Comparison of ENCODE assay signal across 8 cellular contexts in the genomic region with DNA sequence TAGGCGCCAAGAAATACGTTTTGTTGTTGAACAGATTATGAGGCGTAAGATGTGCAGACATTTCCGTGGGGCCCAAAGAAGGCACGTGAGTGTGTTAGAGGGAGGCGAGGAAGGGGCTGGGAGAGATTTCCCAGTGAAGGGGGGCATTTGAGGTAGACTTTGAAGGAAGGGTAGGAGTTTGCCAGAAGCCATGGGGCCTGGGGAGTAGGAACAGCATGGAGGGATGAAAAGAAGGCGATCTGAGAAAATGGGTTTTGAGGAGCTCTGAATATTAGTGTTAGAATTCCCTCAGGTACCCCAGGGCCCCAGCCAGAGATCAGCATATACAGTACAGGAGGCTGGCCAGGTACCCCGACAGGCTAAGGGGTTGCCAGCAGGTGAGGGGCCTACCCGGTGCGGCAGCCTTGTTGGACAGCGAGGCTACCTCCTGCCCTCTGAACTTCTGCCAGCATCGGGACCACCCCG. TPM values are rescaled to one million over a fixed set of nuclear protein-coding genes. Genes with fewer than 3 reads are reported as not detected.
DNase-seq lines count a peak whose midpoint lies in the region; ATAC-seq, FAIRE-seq and TF ChIP-seq lines count a peak whose summit lies in the region.

No MANE protein-coding gene starts in this region.

- no peak for ATAC-seq in GM18861 (IDR thresholded peaks at IDR 0.05; ENCODE audit: unreplicated experiment)

- no peak overlapping the region for H2BK120ac ChIP-seq in H1 (replicated peaks; ENCODE audit: low read depth, low read length)

- no peak overlapping the region; the same call in 1 of the 2 replicates for H3K9ac ChIP-seq in OCI-LY1 (ENCODE audit: low read length)
- peak overlapping the region in 1 of 4 experiments; percentile 13; a peak in 1 of 7 replicates for H3K9ac ChIP-seq in H1 (replicated peaks in 1 of 4; ENCODE audit: extremely low read depth in 1 of 4, low read depth in 3 of 4, low read length in 3 of 4)

- H4K8ac ChIP-seq in H1 (ENCODE audit: extremely low read depth, insufficient read depth, low read length) = no peak overlapping the region

- H3K4ac ChIP-seq in H1 (replicated peaks; ENCODE audit: insufficient read length, low read depth, low read length) = peak overlapping the region; percentile 13

- no peak for TF ChIP-seq POLR2A in H1 (IDR thresholded peaks at IDR 0.05; ENCODE audit: control extremely low read depth in 1 of 2, low read depth in 2 of 2, low read length in 2 of 2)

- no peak overlapping the region for H4K91ac ChIP-seq in H1 (replicated peaks; ENCODE audit: insufficient read length, low read length)

- peak overlapping the region; percentile 50; the same call in 1 of the 2 replicates for H2BK12ac ChIP-seq in H1 (ENCODE audit: low read depth, low read length)

- H3K9me3 Mint-ChIP-seq in osteocyte (ENCODE audit: unreplicated experiment) = no peaks in the 10 kb centered on the region

- DNase-seq in H1 (ENCODE audit: low read depth in 1 of 2, low spot score in 2 of 2) (no peak), osteocyte (ENCODE audit: extremely low spot score, unreplicated experiment) (no peak), SW 1271 (lab: John Stamatoyannopoulos, UW) (no peak), glomerular visceral epithelial cell (ENCODE audit: extremely low spot score) (no peak)
- DNase-seq in stimulated activated CD4-positive, alpha-beta T cell treated with anti-CD3 and anti-CD28 coated beads, Interleukin-4, amount 100 ng/mL, for 4 hours = no peak

- H3K79me2 ChIP-seq in DOHH2 (ENCODE audit: control insufficient read depth, low read length) (peaks cover 46% of the 10 kb centered on the region), OCI-LY1 (ENCODE audit: insufficient read depth, low read length) (peaks cover 21% of the 10 kb centered on the region), H1 (ENCODE audit: control insufficient read depth in 1 of 2, insufficient read depth in 2 of 2, low read length in 2 of 2) (peaks cover 5 to 13% of the 10 kb centered on the region in 2 experiments; a peak in 3 of 4 replicates)

- H3K4me1 Mint-ChIP-seq in osteocyte (ENCODE audit: unreplicated experiment) = peaks cover 19% of the 10 kb centered on the region

- WGBS in H1 (ENCODE audit: extremely low coverage in 1 of 2, insufficient coverage in 1 of 2, insufficient read length in 1 of 2, insufficient replicate concordance in 2 of 2, low coverage in 1 of 2, low lambda C conversion rate in 2 of 2, missing lambda C conversion rate in 1 of 2), 2 experiments = 30% methylated on average over 13 of the region's 13 CpGs; no CpG with 5 or more reads in 1 of the 2 experiments

- H2BK20ac ChIP-seq in H1 (ENCODE audit: low read length) = no peak overlapping the region

- H3K18ac ChIP-seq in H1 (ENCODE audit: extremely low read depth, low read length) = no peak overlapping the region

- no peak overlapping the region for H3K14ac ChIP-seq in H1 (ENCODE audit: insufficient read length)

- H3F3A ChIP-seq in DOHH2 (ENCODE audit: control insufficient read depth, insufficient read depth) (no peaks in the 10 kb centered on the region), OCI-LY1 (ENCODE audit: insufficient read depth, low read length) (no peaks in the 10 kb centered on the region)

- H3K27ac Mint-ChIP-seq in osteocyte (ENCODE audit: unreplicated experiment) = peak overlapping the region; percentile 86

- H3K36me3 Mint-ChIP-seq in osteocyte (ENCODE audit: unreplicated experiment) = peaks cover 20% of the 10 kb centered on the region

- FAIRE-seq in H1 (lab: Jason Lieb, UNC) = no peak

- H3K23me2 ChIP-seq in H1 (ENCODE audit: low read depth, low read length) = peaks cover 5% of the 10 kb centered on the region

- no peak overlapping the region for H2AK5ac ChIP-seq in H1 (ENCODE audit: low read depth, low read length)

- H2AFZ ChIP-seq in OCI-LY1 (ENCODE audit: low read length) = no peak overlapping the region
- H2AFZ ChIP-seq in H1 (ENCODE audit: low read length) = no peak overlapping the region

- no peak overlapping the region for H4K5ac ChIP-seq in H1 (ENCODE audit: insufficient read length, low read depth, low read length)

- TF ChIP-seq CTCF in DOHH2 (IDR thresholded peaks at IDR 0.05; ENCODE audit: low read depth, low read length, poor library complexity, severe bottlenecking) = no peak
- TF ChIP-seq CTCF in OCI-LY1 (IDR thresholded peaks at IDR 0.05; ENCODE audit: low read length) = no peak
- TF ChIP-seq CTCF in H1 (IDR thresholded peaks at IDR 0.05; ENCODE audit: control extremely low read depth in 1 of 3, insufficient read depth in 1 of 3, low read depth in 1 of 3, low read length in 3 of 3) = no peak
- no peak for TF ChIP-seq CTCF in osteocyte (IDR thresholded peaks at IDR 0.05)

- peak overlapping the region; percentile 96 for H3K4me3 ChIP-seq in DOHH2 (ENCODE audit: low read length)
- H3K4me3 ChIP-seq in OCI-LY1 (ENCODE audit: low read depth, low read length, poor library complexity, severe bottlenecking) = peak overlapping the region; percentile 92
- peak overlapping the region; percentile 68 to 88 (median 80) for H3K4me3 ChIP-seq in H1 (ENCODE audit: extremely low read depth in 1 of 4, insufficient read depth in 2 of 4, low read depth in 3 of 4, low read length in 4 of 4)

- peaks cover 3% of the 10 kb centered on the region; the same call in 1 of the 2 replicates for H3K79me1 ChIP-seq in H1 (ENCODE audit: low read depth, low read length)

- H3K9me2 ChIP-seq in DOHH2 (replicated peaks; ENCODE audit: control insufficient read depth, low read length) (no peaks in the 10 kb centered on the region), OCI-LY1 (ENCODE audit: low read depth, low read length) (no peaks in the 10 kb centered on the region)

- no peak overlapping the region for H2BK5ac ChIP-seq in H1 (ENCODE audit: low read depth, low read length)

- no peak for TF ChIP-seq EP300 in H1 (IDR thresholded peaks at IDR 0.05; ENCODE audit: borderline replicate concordance in 1 of 2, low read depth in 2 of 2, low read length in 2 of 2)

- no peaks in the 10 kb centered on the region for H3K9me3 ChIP-seq in DOHH2 (ENCODE audit: control insufficient read depth, insufficient read depth, low read length)
- no peaks in the 10 kb centered on the region for H3K9me3 ChIP-seq in OCI-LY1 (ENCODE audit: low read length)
- no peaks in the 10 kb centered on the region for H3K9me3 ChIP-seq in H1 (ENCODE audit: insufficient read depth in 2 of 2, low read depth in 1 of 2, low read length in 1 of 2)

- H3K4me1 ChIP-seq in DOHH2 (ENCODE audit: control insufficient read depth, low read length) (peaks cover 23% of the 10 kb centered on the region), OCI-LY1 (ENCODE audit: insufficient read depth, low read length, severe bottlenecking) (peaks cover 18% of the 10 kb centered on the region), H1 (replicated peaks in 1 of 4; ENCODE audit: control insufficient read depth in 3 of 4, insufficient read depth in 4 of 4, low read length in 3 of 4) (peaks cover 3 to 9% (median 4%) of the 10 kb centered on the region in 4 experiments; a peak in 6 of 7 replicates)

- H4K20me1 ChIP-seq in DOHH2 (ENCODE audit: control insufficient read depth, insufficient read depth, low read depth, low read length) (no peaks in the 10 kb centered on the region; the same call in 1 of the 2 replicates), OCI-LY1 (ENCODE audit: insufficient read depth, low read length) (no peaks in the 10 kb centered on the region), H1 (replicated peaks in 1 of 2; ENCODE audit: control insufficient read depth in 1 of 2, insufficient read depth in 2 of 2, low read length in 2 of 2) (peaks cover 16 to 26% of the 10 kb centered on the region in 2 experiments)

- H3K4me3 Mint-ChIP-seq in osteocyte (ENCODE audit: unreplicated experiment) = peak overlapping the region; percentile 99

- POLR2A ChIA-PET in H1 (lab: Charles Lee; ENCODE audit: partially characterized antibody) = interaction anchor here (0.5 to 4.6 kb wide), 14 partner anchors 9 to 662 kb away, joined by 3 to 42 read pairs (median 4); a partner anchor contains a TSS

- peaks cover 45% of the 10 kb centered on the region for H3K36me3 ChIP-seq in DOHH2 (ENCODE audit: control insufficient read depth, low read length)
- H3K36me3 ChIP-seq in OCI-LY1 (ENCODE audit: insufficient read depth, low read length) = peaks cover 40% of the 10 kb centered on the region
- peaks cover 5 to 26% (median 18%) of the 10 kb centered on the region in 4 experiments for H3K36me3 ChIP-seq in H1 (ENCODE audit: control insufficient read depth in 2 of 4, insufficient read depth in 4 of 4, low read length in 3 of 4)

- H3K23ac ChIP-seq in H1 (ENCODE audit: insufficient read length) = no peak overlapping the region

- H3K56ac ChIP-seq in H1 (replicated peaks; ENCODE audit: insufficient read length, low read depth, low read length) = no peak overlapping the region

- TF ChIP-seq RAD21 in H1 (IDR thresholded peaks at IDR 0.05 in 1 of 2, conservative IDR thresholded peaks at IDR 0.05 in 1 of 2; ENCODE audit: low read depth in 2 of 2, low read length in 2 of 2) = no peak

- H3K27ac ChIP-seq in DOHH2 (ENCODE audit: low read depth, low read length) (no peak overlapping the region), OCI-LY1 (ENCODE audit: low read depth, low read length, poor library complexity, severe bottlenecking) (no peak overlapping the region), H1 (ENCODE audit: low read depth, low read length) (no peak overlapping the region)

- H3K4me2 ChIP-seq in DOHH2 (ENCODE audit: low read length) = peak overlapping the region; percentile 91
- H3K4me2 ChIP-seq in OCI-LY1 (ENCODE audit: low read length) = peak overlapping the region; percentile 100
- H3K4me2 ChIP-seq in H1 (ENCODE audit: insufficient read depth in 1 of 2, low read depth in 2 of 2, low read length in 2 of 2) = peak overlapping the region; percentile 77 to 86

- H3K27me3 ChIP-seq in DOHH2 (ENCODE audit: control insufficient read depth, low read length) (no peaks in the 10 kb centered on the region), OCI-LY1 (ENCODE audit: insufficient read depth, low read length) (no peaks in the 10 kb centered on the region), H1 (replicated peaks in 1 of 4; ENCODE audit: control insufficient read depth in 3 of 4, extremely low read depth in 1 of 4, insufficient read depth in 3 of 4, low read length in 3 of 4) (peaks cover 0 to 55% (median 31%) of the 10 kb centered on the region in 4 experiments; a peak in 6 of 7 replicates)

- CTCF ChIA-PET in H1 (lab: Charles Lee; ENCODE audit: partially characterized antibody) = interaction anchor here (0.7 to 19.7 kb wide), 7 partner anchors 9 to 170 kb away, joined by 3 to 361 read pairs (median 4); a partner anchor contains a TSS

- H2BK15ac ChIP-seq in H1 (ENCODE audit: low read length) = no peak overlapping the region; the same call in 1 of the 2 replicates

- H3K27me3 Mint-ChIP-seq in osteocyte (ENCODE audit: unreplicated experiment) = no peaks in the 10 kb centered on the region

RNA-seq across cellular contexts. Expression of a gene that starts 0.4 kb away (rescaled TPM):
- 31.4 and 32.7 TPM in 2 replicates for total RNA-seq in H1 (2021; fragmentation: NEBNext Ultra II Directional; extraction: Animal tissue kit (Norgen Biotek cat#: 25700))
- 16.8 and 21.0 TPM in 2 replicates for polyA plus RNA-seq in H1 (2011; rRNA removed)
- 16.4 TPM for polyA plus RNA-seq in H1 (2011; cell fraction: cytosol; rRNA removed)
- 18.5 TPM for polyA plus RNA-seq in H1 (2011; cell fraction: nucleus; rRNA removed)
- 22.0 to 25.2 TPM (median 22.9 TPM) in 4 replicates for polyA plus RNA-seq in H1 (2012, experiment 1 of 2)
- polyA plus RNA-seq in H1 (2012, experiment 2 of 2) = 14.3 TPM
- polyA plus RNA-seq in H1 (2013, experiment 1 of 2) = 18.5 TPM
- polyA plus RNA-seq in H1 (2013, experiment 2 of 2) = 18.4 TPM
- 36.0 and 36.1 TPM in 2 replicates for polyA minus RNA-seq in H1 (2011; rRNA and poly(A)+ RNA removed)
- 17.9 TPM for polyA minus RNA-seq in H1 (2011; cell fraction: cytosol; rRNA and poly(A)+ RNA removed)
- 17.9 TPM for polyA minus RNA-seq in H1 (2011; cell fraction: nucleus; rRNA and poly(A)+ RNA removed)
- 24.8 and 25.8 TPM in 2 replicates for total RNA-seq in osteocyte

RNA-seq across cellular contexts. Expression of a gene that starts 18.7 kb away (rescaled TPM):
- total RNA-seq in H1 (2021; fragmentation: NEBNext Ultra II Directional; extraction: Animal tissue kit (Norgen Biotek cat#: 25700)) = 543 and 553 TPM in 2 replicates
- polyA plus RNA-seq in H1 (2011; rRNA removed) = 685 and 704 TPM in 2 replicates
- polyA plus RNA-seq in H1 (2011; cell fraction: cytosol; rRNA removed) = 868 TPM
- polyA plus RNA-seq in H1 (2011; cell fraction: nucleus; rRNA removed) = 703 TPM
- polyA plus RNA-seq in H1 (2012, experiment 1 of 2) = 598 to 685 TPM (median 617 TPM) in 4 replicates
- polyA plus RNA-seq in H1 (2012, experiment 2 of 2) = 699 TPM
- 476 TPM for polyA plus RNA-seq in H1 (2013, experiment 1 of 2)
- 475 TPM for polyA plus RNA-seq in H1 (2013, experiment 2 of 2)
- polyA minus RNA-seq in H1 (2011; rRNA and poly(A)+ RNA removed) = 314 and 359 TPM in 2 replicates
- polyA minus RNA-seq in H1 (2011; cell fraction: cytosol; rRNA and poly(A)+ RNA removed) = 150 TPM
- polyA minus RNA-seq in H1 (2011; cell fraction: nucleus; rRNA and poly(A)+ RNA removed) = 255 TPM
- 408 and 440 TPM in 2 replicates for total RNA-seq in osteocyte

RNA-seq across cellular contexts. Expression of a gene that starts 30.9 kb away (rescaled TPM):
- 77.5 and 77.9 TPM in 2 replicates for total RNA-seq in H1 (2021; fragmentation: NEBNext Ultra II Directional; extraction: Animal tissue kit (Norgen Biotek cat#: 25700))
- polyA plus RNA-seq in H1 (2011; rRNA removed) = 97.9 and 120 TPM in 2 replicates
- 120 TPM for polyA plus RNA-seq in H1 (2011; cell fraction: cytosol; rRNA removed)
- polyA plus RNA-seq in H1 (2011; cell fraction: nucleus; rRNA removed) = 94.6 TPM
- polyA plus RNA-seq in H1 (2012, experiment 1 of 2) = 79.6 to 99.4 TPM (median 89.0 TPM) in 4 replicates
- polyA plus RNA-seq in H1 (2012, experiment 2 of 2) = 100 TPM
- polyA plus RNA-seq in H1 (2013, experiment 1 of 2) = 71.2 TPM
- 71.6 TPM for polyA plus RNA-seq in H1 (2013, experiment 2 of 2)
- 7.8 and 8.1 TPM in 2 replicates for polyA minus RNA-seq in H1 (2011; rRNA and poly(A)+ RNA removed)
- 16.2 TPM for polyA minus RNA-seq in H1 (2011; cell fraction: cytosol; rRNA and poly(A)+ RNA removed)
- 23.8 TPM for polyA minus RNA-seq in H1 (2011; cell fraction: nucleus; rRNA and poly(A)+ RNA removed)
- total RNA-seq in osteocyte = 51.1 and 53.1 TPM in 2 replicates

RNA-seq across cellular contexts. Expression of a gene that starts 44.9 kb away (rescaled TPM):
- total RNA-seq in H1 (2021; fragmentation: NEBNext Ultra II Directional; extraction: Animal tissue kit (Norgen Biotek cat#: 25700)) = 8.5 and 9.2 TPM in 2 replicates
- 4.3 and 6.3 TPM in 2 replicates for polyA plus RNA-seq in H1 (2011; rRNA removed)
- polyA plus RNA-seq in H1 (2011; cell fraction: cytosol; rRNA removed) = 4.7 TPM
- 6.4 TPM for polyA plus RNA-seq in H1 (2011; cell fraction: nucleus; rRNA removed)
- 6.4 to 8.6 TPM (median 7.1 TPM) in 4 replicates for polyA plus RNA-seq in H1 (2012, experiment 1 of 2)
- polyA plus RNA-seq in H1 (2012, experiment 2 of 2) = 5.9 TPM
- polyA plus RNA-seq in H1 (2013, experiment 1 of 2) = 5.5 TPM
- polyA plus RNA-seq in H1 (2013, experiment 2 of 2) = 5.2 TPM
- 5.9 and 6.3 TPM in 2 replicates for polyA minus RNA-seq in H1 (2011; rRNA and poly(A)+ RNA removed)
- polyA minus RNA-seq in H1 (2011; cell fraction: cytosol; rRNA and poly(A)+ RNA removed) = 7.0 TPM
- polyA minus RNA-seq in H1 (2011; cell fraction: nucleus; rRNA and poly(A)+ RNA removed) = 4.2 TPM
- 9.4 and 10.9 TPM in 2 replicates for total RNA-seq in osteocyte
